Comparison of ENCODE assay signal across 9 cellular contexts in the genomic region with DNA sequence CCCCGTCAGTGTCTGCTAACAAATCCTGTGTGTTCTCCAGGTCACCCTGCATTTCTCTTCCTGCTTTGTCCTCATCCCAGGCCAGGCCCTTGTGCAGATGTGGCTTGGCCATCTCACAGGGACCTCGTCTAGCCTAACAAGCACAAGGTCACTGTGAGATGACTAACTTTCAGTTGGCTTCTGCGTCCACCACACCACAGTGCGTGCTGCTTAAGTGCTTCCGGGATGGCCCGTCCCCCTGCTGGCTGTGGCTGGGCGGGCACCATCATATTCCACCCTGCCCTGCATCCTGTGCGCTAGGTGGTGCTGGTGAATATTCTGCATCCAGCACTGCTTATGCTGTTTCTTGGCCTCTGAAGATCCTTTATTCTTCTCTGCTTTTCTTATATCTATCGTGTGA. TPM values are rescaled to one million over a fixed set of nuclear protein-coding genes. Genes with fewer than 3 reads are reported as not detected.
DNase-seq lines count a peak whose midpoint lies in the region; ATAC-seq and TF ChIP-seq lines count a peak whose summit lies in the region.
"Had no signal": no experiment of that assay in that cellular context is flagged by ENCODE, and none has a peak within 500 bp of the region (broad histone marks: within the 10 kb centered on the region; RNA-seq: fewer than 3 reads in every experiment).

No MANE protein-coding gene starts in this region.

- DNase-seq in AG04450 (ENCODE audit: low read depth, low spot score) (no peak), kidney tubule cell (ENCODE audit: low spot score) (peak; percentile 29), NCI-H1417 (lab: John Stamatoyannopoulos, UW) (no peak), NCI-H1930 (lab: John Stamatoyannopoulos, UW) (no peak)

- POLR2A ChIA-PET in AG04450 (lab: Yijun Ruan, JAX) = no interaction called here

- H3K27me3 ChIP-seq in AG04450 (ENCODE audit: control insufficient read depth, insufficient read depth, low read length) = no peaks in the 10 kb centered on the region

- TF ChIP-seq CTCF in AG04450 (IDR thresholded peaks at IDR 0.05; ENCODE audit: low read depth, low read length) (0 out of 2 replicates have a peak, but pooled peaks have one; percentile 24), VCaP (conservative IDR thresholded peaks at IDR 0.05) (peak; percentile 65)

- H3K27ac ChIP-seq in AG04450 (ENCODE audit: low read depth, low read length) = no peak overlapping the region
- H3K27ac ChIP-seq in VCaP = no peak overlapping the region
- H3K27ac ChIP-seq: HL-60 had no signal

- ATAC-seq in GM19455 (IDR thresholded peaks at IDR 0.05; ENCODE audit: unreplicated experiment) (peak; percentile 80), HG02571 (IDR thresholded peaks at IDR 0.05; ENCODE audit: unreplicated experiment) (no peak), HG03432 (IDR thresholded peaks at IDR 0.05; ENCODE audit: unreplicated experiment) (no peak)

- no peaks in the 10 kb centered on the region for H3K9me3 ChIP-seq in AG04450 (ENCODE audit: control insufficient read depth, insufficient read depth, low read length)

- H3K4me3 ChIP-seq in AG04450 (ENCODE audit: low read depth, low read length) = no peak overlapping the region

- CTCF ChIA-PET in AG04450 (lab: Charles Lee) = interaction anchor here (1.7 kb wide), 1 partner anchor 10 kb away, joined by 5 read pairs; no protein-coding TSS in a partner anchor

RNA-seq across cellular contexts. Expression of a gene that starts 33.8 kb away (rescaled TPM):
- polyA plus RNA-seq in AG04450 (2011; rRNA removed) = 133 and 157 TPM in 2 replicates
- 79.5 and 82.3 TPM in 2 replicates for polyA minus RNA-seq in AG04450 (2011; rRNA and poly(A)+ RNA removed)

RNA-seq across cellular contexts. Expression of a gene that starts 50.1 kb away (rescaled TPM):
- polyA plus RNA-seq in AG04450 (2011; rRNA removed) = 10.0 and 15.4 TPM in 2 replicates
- 3.9 and 6.7 TPM in 2 replicates for polyA minus RNA-seq in AG04450 (2011; rRNA and poly(A)+ RNA removed)
